In genomic region chr12:41943671-41944070, GRCh38 we compare ENCODE assay signal across 16 cellular contexts.
DNase-seq lines count a peak whose midpoint lies in the region; TF ChIP-seq lines count a peak whose summit lies in the region.
"Had no signal": no experiment of that assay in that cellular context is flagged by ENCODE, and none has a peak within 500 bp of the region (broad histone marks: within the 10 kb centered on the region; RNA-seq: fewer than 3 reads in every experiment).

No MANE protein-coding gene starts in this region.

- no peak for TF ChIP-seq RAD21 in Ishikawa (IDR thresholded peaks at IDR 0.05; ENCODE audit: low read depth)

- intact Hi-C loops in prostate gland (cut with DNase I), result no loop called here
- intact Hi-C loops in tibial artery (cut with DNase I; ENCODE audit: low total_unique reads), result no loop called here

- H3K9me3 Mint-ChIP-seq in chondrocyte (ENCODE audit: low read depth), result peaks cover 17% of the 10 kb centered on the region

- H3K9me3 ChIP-seq in prostate gland (no peaks in the 10 kb centered on the region), tibial artery (peaks cover 0 to 6% (median 6%) of the 10 kb centered on the region in 3 donors)

- H3K4me3 ChIP-seq in prostate gland (no peak overlapping the region), tibial artery (no peak overlapping the region)
- H3K4me3 ChIP-seq: GM23248 had no signal

- peak overlapping the region; percentile 68 for H3K27ac Mint-ChIP-seq in chondrocyte (ENCODE audit: unreplicated experiment)
- H3K27ac Mint-ChIP-seq: B cell; CD4-positive, alpha-beta T cell had no signal

- H3K36me3 ChIP-seq in prostate gland (no peaks in the 10 kb centered on the region), tibial artery (no peaks in the 10 kb centered on the region)

- TF ChIP-seq EP300 in Ishikawa (IDR thresholded peaks at IDR 0.05; ENCODE audit: borderline replicate concordance), result peak; percentile 80

- no peaks in the 10 kb centered on the region for H3K4me1 ChIP-seq in prostate gland (replicated peaks)
- H3K4me1 ChIP-seq in tibial artery, result no peaks in the 10 kb centered on the region

- H3K27me3 Mint-ChIP-seq in chondrocyte (ENCODE audit: low read depth), result peaks cover 2% of the 10 kb centered on the region

- H3K36me3 Mint-ChIP-seq in chondrocyte (ENCODE audit: low read depth), result peaks cover 3% of the 10 kb centered on the region

- H3K27ac ChIP-seq in prostate gland (no peak overlapping the region), tibial artery (no peak overlapping the region)
- H3K27ac ChIP-seq: GM23248, HL-60 had no signal

- no peaks in the 10 kb centered on the region for H3K27me3 ChIP-seq in prostate gland (replicated peaks; ENCODE audit: insufficient read depth)
- H3K27me3 ChIP-seq in tibial artery, result no peaks in the 10 kb centered on the region

- DNase-seq in NCI-H1105 treated with DMSO at 0.1 percent for 48 hours (lab: John Stamatoyannopoulos, UW) (peak; percentile 68), chondrocyte (ENCODE audit: low spot score) (no peak), prostate gland (ENCODE audit: low spot score) (peak; percentile 59), NOMO-1 treated with DMSO at 0.1 percent for 48 hours (lab: John Stamatoyannopoulos, UW; ENCODE audit: unreplicated experiment) (no peak), tibial artery (no peak), pons (ENCODE audit: low spot score) (no peak)
- DNase-seq in activated CD8-positive, alpha-beta memory T cell treated with anti-CD3 and anti-CD28 coated beads, Interleukin-2, amount 50 U/mL, for 4 hours, result no peak
- DNase-seq: ACHN; C1 segment of cervical spinal cord; Calu3; CD4-positive, alpha-beta T cell; DMS 273 treated with DMSO at 0.1 percent for 48 hours; GM23248 had no signal

- TF ChIP-seq CTCF in chondrocyte (IDR thresholded peaks at IDR 0.05), result no peak
- no peak for TF ChIP-seq CTCF in prostate gland (IDR thresholded peaks at IDR 0.05)
- no peak for TF ChIP-seq CTCF in tibial artery (IDR thresholded peaks at IDR 0.05)

- H3K4me1 Mint-ChIP-seq in chondrocyte (ENCODE audit: low read depth), result peaks cover 13% of the 10 kb centered on the region
- H3K4me1 Mint-ChIP-seq: B cell had no signal

- TF ChIP-seq POLR2A in prostate gland (IDR thresholded peaks at IDR 0.05), result no peak

- no peak overlapping the region for H3K4me3 Mint-ChIP-seq in chondrocyte (ENCODE audit: unreplicated experiment)
- H3K4me3 Mint-ChIP-seq: B cell; CD4-positive, alpha-beta T cell had no signal

TF ChIP-seq in Ishikawa, 13 proteins besides CTCF, POLR2A, EP300 and RAD21:
- TF ChIP-seq USF1 (IDR thresholded peaks at IDR 0.05) (no peak), MAX (IDR thresholded peaks at IDR 0.05) (no peak), TAF1 (IDR thresholded peaks at IDR 0.05; ENCODE audit: low read depth) (no peak), TCF12 (IDR thresholded peaks at IDR 0.05; ENCODE audit: low read depth) (peak; percentile 91), CREB1 (IDR thresholded peaks at IDR 0.05; ENCODE audit: low read depth) (no peak), ZBTB7A (IDR thresholded peaks at IDR 0.05; ENCODE audit: low read depth) (no peak), FOXM1 (IDR thresholded peaks at IDR 0.05; ENCODE audit: borderline replicate concordance, low read depth) (peak; percentile 44; the same call in 1 of the 2 replicates), TEAD4 (IDR thresholded peaks at IDR 0.05) (peak; percentile 86), EGR1 (IDR thresholded peaks at IDR 0.05) (no peak), CEBPB (IDR thresholded peaks at IDR 0.05) (no peak), NFIC (IDR thresholded peaks at IDR 0.05) (peak; percentile 85), REST (IDR thresholded peaks at IDR 0.05; ENCODE audit: low read depth) (no peak), YY1 (IDR thresholded peaks at IDR 0.05; ENCODE audit: low read depth) (no peak)

Comparison
In these comparisons a context has a peak if more than half of its experiments do, and no peak if none do; other contexts are left out.
1. DNase-seq: peak in NCI-H1105 treated with DMSO at 0.1 percent for 48 hours (single experiment) and prostate gland (single experiment); none in chondrocyte (single experiment), activated CD8-positive, alpha-beta memory T cell treated with anti-CD3 and anti-CD28 coated beads, Interleukin-2, amount 50 U/mL, for 4 hours (single experiment), NOMO-1 treated with DMSO at 0.1 percent for 48 hours (single experiment), tibial artery (0 of 2) and pons (single experiment).